In genomic region chr22:48843640-48844039, GRCh38 we compare ENCODE assay signal across 20 cellular contexts.
"Had no signal": no experiment of that assay in that cellular context is flagged by ENCODE, and none has a peak within 500 bp of the region (broad histone marks: within the 10 kb centered on the region; RNA-seq: fewer than 3 reads in every experiment).

No MANE protein-coding gene starts in this region.

- H3K27me3 ChIP-seq: gastrocnemius medialis, neutrophil, right atrium auricular region, thyroid gland, upper lobe of left lung, vagina had no signal

- H3K36me3 Mint-ChIP-seq: naive B cell had no signal

- H3K27ac ChIP-seq: epithelial cell of prostate, esophagus muscularis mucosa, gastrocnemius medialis, heart right ventricle, left lung, neutrophil, right atrium auricular region, suprapubic skin, thyroid gland, upper lobe of left lung, vagina had no signal

- H3K4me3 Mint-ChIP-seq: nephron progenitor cell had no signal

- H3K4me3 ChIP-seq: esophagus muscularis mucosa, gastrocnemius medialis, heart right ventricle, left lung, lung, right atrium auricular region, suprapubic skin, thyroid gland, upper lobe of left lung, vagina had no signal

- H3K4me1 ChIP-seq: esophagus muscularis mucosa, gastrocnemius medialis, heart right ventricle, left lung, right atrium auricular region, suprapubic skin, thyroid gland, upper lobe of left lung, vagina had no signal

- H3K36me3 ChIP-seq: esophagus muscularis mucosa, gastrocnemius medialis, heart right ventricle, left lung, neutrophil, right atrium auricular region, suprapubic skin, thyroid gland, upper lobe of left lung, vagina had no signal

- DNase-seq: effector memory CD4-positive, alpha-beta T cell; gastrocnemius medialis; heart right ventricle; islet precursor cell; mesenchymal stem cell; naive B cell; nephron progenitor cell; small intestine; stimulated activated CD4-positive, alpha-beta T cell treated with anti-CD3 and anti-CD28 coated beads, Interleukin-2, amount 100 ng/mL, for 48 hours; stimulated activated naive CD8-positive, alpha-beta T cell treated with anti-CD3 and anti-CD28 coated beads, Interleukin-15, Interleukin-2, amounts not matched to agents 100 U/mL and 50 U/mL, for 24 hours; thyroid gland; upper lobe of left lung had no signal

- ATAC-seq: gastrocnemius medialis; heart right ventricle; left lung; stimulated activated naive CD8-positive, alpha-beta T cell treated with anti-CD3 and anti-CD28 coated beads, Interleukin-15, Interleukin-2, amounts not matched to agents 100 U/mL and 50 U/mL, for 24 hours had no signal

- H3K9me3 Mint-ChIP-seq: nephron progenitor cell had no signal

- H3K9me3 ChIP-seq: esophagus muscularis mucosa, gastrocnemius medialis, heart right ventricle, left lung, neutrophil, right atrium auricular region, suprapubic skin, thyroid gland, upper lobe of left lung, vagina had no signal

- H3K27ac Mint-ChIP-seq: nephron progenitor cell had no signal
